Comparison of ENCODE assay signal across 39 cellular contexts in genomic region chr9:101146508-101146907, GRCh38.
"Had no signal": no experiment of that assay in that cellular context is flagged by ENCODE, and none has a peak within 500 bp of the region (broad histone marks: within the 10 kb centered on the region; RNA-seq: fewer than 3 reads in every experiment).

No MANE protein-coding gene starts in this region.

- H3K9me3 Mint-ChIP-seq: activated T-helper 2 cell treated with anti-CD3 and anti-CD28 coated beads, Interferon-gamma antibody, Interleukin-2, Interleukin-4, amounts not matched to agents 10 μg/mL and 5 μg/mL and 100 μg/mL, durations not matched to agents 14 hours and 24 hours and 36 hours had no signal

- H3K36me3 Mint-ChIP-seq: activated naive CD4-positive, alpha-beta T cell treated with anti-CD3 and anti-CD28 coated beads, Interleukin-2, amount 10 ng/mL, durations not matched to agents 7 days and 5 days; activated naive CD4-positive, alpha-beta T cell treated with anti-CD3 and anti-CD28 coated beads, Interleukin-2, amount 50 U/mL, for 24 hours; activated naive CD4-positive, alpha-beta T cell treated with anti-CD3 and anti-CD28 coated beads, Interleukin-2, amount 50 U/mL, for 72 hours; activated naive CD8-positive, alpha-beta T cell; activated naive CD8-positive, alpha-beta T cell treated with anti-CD3 and anti-CD28 coated beads for 36 hours; activated naive CD8-positive, alpha-beta T cell treated with anti-CD3 and anti-CD28 coated beads, Interleukin-2, amount 10 ng/mL, durations not matched to agents 7 days and 5 days had no signal

- H3K4me1 ChIP-seq: adrenal gland, ascending aorta, body of pancreas, breast epithelium had no signal

- ATAC-seq: activated naive CD4-positive, alpha-beta T cell treated with anti-CD3 and anti-CD28 coated beads, Interleukin-2, amount 50 U/mL, for 72 hours; activated naive CD8-positive, alpha-beta T cell treated with anti-CD3 and anti-CD28 coated beads, Interleukin-2, amount 50 U/mL, for 24 hours; activated T-cell treated with anti-CD3 and anti-CD28 coated beads, Interleukin-2, amount 50 U/mL, for 72 hours; activated T-helper 17 cell treated with anti-CD3 and anti-CD28 coated beads, Interleukin-2, amount 50 U/mL, for 72 hours; body of pancreas had no signal

- H3K27me3 ChIP-seq: adrenal gland, ascending aorta, body of pancreas, brain microvascular endothelial cell, breast epithelium, cardiac muscle cell had no signal

- H3K4me1 Mint-ChIP-seq: activated naive CD4-positive, alpha-beta T cell treated with anti-CD3 and anti-CD28 coated beads, Interleukin-2, amount 10 ng/mL, durations not matched to agents 7 days and 5 days; activated naive CD4-positive, alpha-beta T cell treated with anti-CD3 and anti-CD28 coated beads, Interleukin-2, amount 50 U/mL, for 24 hours; activated naive CD8-positive, alpha-beta T cell treated with anti-CD3 and anti-CD28 coated beads for 36 hours; activated naive CD8-positive, alpha-beta T cell treated with anti-CD3 and anti-CD28 coated beads, Interleukin-2, amount 10 ng/mL, durations not matched to agents 7 days and 5 days; activated naive CD8-positive, alpha-beta T cell treated with anti-CD3 and anti-CD28 coated beads, Interleukin-2, amount 50 U/mL, for 24 hours; activated T-helper 17 cell treated with anti-CD3 and anti-CD28 coated beads, Interleukin-2, amount 50 U/mL, for 72 hours; brain; central memory CD8-positive, alpha-beta T cell had no signal

- H3K36me3 ChIP-seq: adrenal gland, ascending aorta, brain microvascular endothelial cell, breast epithelium, cardiac muscle cell had no signal

- H3K4me3 ChIP-seq: adrenal gland, ascending aorta, body of pancreas, breast epithelium, cardiac muscle cell had no signal

- H3K9me3 ChIP-seq: adrenal gland, body of pancreas had no signal

- DNase-seq: activated effector memory CD4-positive, alpha-beta T cell treated with anti-CD3 and anti-CD28 coated beads, Interleukin-2, amount 50 U/mL, for 16 hours; activated effector memory CD4-positive, alpha-beta T cell treated with Interleukin-2 at 50 U/mL for 16 hours; activated gamma-delta T cell; activated gamma-delta T cell treated with Interleukin-2 at 50 U/mL for 16 hours; activated naive CD4-positive, alpha-beta T cell; activated naive CD4-positive, alpha-beta T cell treated with anti-CD3 and anti-CD28 coated beads for 36 hours; activated naive CD4-positive, alpha-beta T cell treated with anti-CD3 and anti-CD28 coated beads, Interleukin-2, amount 10 ng/mL, durations not matched to agents 7 days and 5 days; activated naive CD4-positive, alpha-beta T cell treated with anti-CD3 and anti-CD28 coated beads, Interleukin-2, amount 50 U/mL, for 16 hours; activated naive CD4-positive, alpha-beta T cell treated with Interleukin-2 at 50 U/mL for 16 hours; activated naive CD8-positive, alpha-beta T cell treated with anti-CD3 and anti-CD28 coated beads for 36 hours; activated naive CD8-positive, alpha-beta T cell treated with anti-CD3 and anti-CD28 coated beads, Interleukin-2, amount 10 ng/mL, durations not matched to agents 7 days and 5 days; activated naive CD8-positive, alpha-beta T cell treated with anti-CD3 and anti-CD28 coated beads, Interleukin-2, amount 50 U/mL, for 24 hours; activated T-cell treated with anti-CD3 and anti-CD28 coated beads, Interleukin-2, amount 50 U/mL, for 24 hours; activated T-cell treated with anti-CD3 and anti-CD28 coated beads, Interleukin-2, amount 50 U/mL, for 48 hours; activated T-cell treated with anti-CD3 and anti-CD28 coated beads, Interleukin-2, amount 50 U/mL, for 72 hours; adrenal gland; amniotic stem cell; amygdala; anterior cingulate cortex; aorta; body of pancreas; brain microvascular endothelial cell; caudate nucleus; central memory CD4-positive, alpha-beta T cell; cerebellar nuclear complex had no signal

- FAIRE-seq: astrocyte, bronchial epithelial cell, colon had no signal

- H3K4me3 Mint-ChIP-seq: activated naive CD4-positive, alpha-beta T cell treated with anti-CD3 and anti-CD28 coated beads for 36 hours; activated naive CD4-positive, alpha-beta T cell treated with anti-CD3 and anti-CD28 coated beads, Interleukin-2, amount 10 ng/mL, durations not matched to agents 7 days and 5 days; activated naive CD4-positive, alpha-beta T cell treated with anti-CD3 and anti-CD28 coated beads, Interleukin-2, amount 50 U/mL, for 24 hours; activated naive CD8-positive, alpha-beta T cell; activated naive CD8-positive, alpha-beta T cell treated with anti-CD3 and anti-CD28 coated beads for 36 hours; activated naive CD8-positive, alpha-beta T cell treated with anti-CD3 and anti-CD28 coated beads, Interleukin-2, amount 10 ng/mL, durations not matched to agents 7 days and 5 days; activated naive CD8-positive, alpha-beta T cell treated with anti-CD3 and anti-CD28 coated beads, Interleukin-2, amount 50 U/mL, for 24 hours; activated T-cell treated with anti-CD3 and anti-CD28 coated beads, Interleukin-2, amount 50 U/mL, for 24 hours; activated T-cell treated with anti-CD3 and anti-CD28 coated beads, Interleukin-2, amount 50 U/mL, for 72 hours; activated T-helper 1 cell treated with anti-CD3 and anti-CD28 coated beads, Interleukin-12 subunit alpha, Interleukin-12 subunit beta, Interleukin-2, Interleukin-4 antibody, amounts not matched to agents 30 ng/mL and 10 ng/mL and 1 ng/mL, durations not matched to agents 14 hours and 24 hours and 36 hours; activated T-helper 17 cell treated with anti-CD3 and anti-CD28 coated beads, Interleukin-2, amount 50 U/mL, for 72 hours; brain; central memory CD8-positive, alpha-beta T cell had no signal

- H3K27ac ChIP-seq: adrenal gland, ascending aorta, body of pancreas, brain microvascular endothelial cell, breast epithelium, cardiac muscle cell had no signal

- H3K27me3 Mint-ChIP-seq: activated naive CD4-positive, alpha-beta T cell treated with anti-CD3 and anti-CD28 coated beads, Interleukin-2, amount 10 ng/mL, durations not matched to agents 7 days and 5 days; activated naive CD4-positive, alpha-beta T cell treated with anti-CD3 and anti-CD28 coated beads, Interleukin-2, amount 50 U/mL, for 24 hours; activated naive CD8-positive, alpha-beta T cell treated with anti-CD3 and anti-CD28 coated beads for 36 hours; activated naive CD8-positive, alpha-beta T cell treated with anti-CD3 and anti-CD28 coated beads, Interleukin-2, amount 10 ng/mL, durations not matched to agents 7 days and 5 days; activated naive CD8-positive, alpha-beta T cell treated with anti-CD3 and anti-CD28 coated beads, Interleukin-2, amount 50 U/mL, for 24 hours; activated T-cell treated with anti-CD3 and anti-CD28 coated beads, Interleukin-2, amount 50 U/mL, for 24 hours; activated T-helper 17 cell treated with anti-CD3 and anti-CD28 coated beads, Interleukin-2, amount 50 U/mL, for 72 hours; central memory CD8-positive, alpha-beta T cell had no signal
